In genomic region chr6:32852844-32853540, GRCh38 we compare ENCODE assay signal across 1 cellular context.
TF ChIP-seq lines count a peak whose summit lies in the region.

No MANE protein-coding gene starts in this region.

TF ChIP-seq in H1, 55 proteins besides CTCF, POLR2A, EP300 and RAD21:
- TF ChIP-seq KDM4A (IDR thresholded peaks at IDR 0.05; ENCODE audit: low read depth, low read length, severe bottlenecking) = peak; percentile 75
- no peak for TF ChIP-seq CBX5 (IDR thresholded peaks at IDR 0.05; ENCODE audit: low read depth, low read length)
- no peak for TF ChIP-seq SP1 (IDR thresholded peaks at IDR 0.05; ENCODE audit: low read depth, low read length)
- TF ChIP-seq EZH2 (IDR thresholded peaks at IDR 0.05; ENCODE audit: low read depth, low read length, severe bottlenecking) = peak; percentile 53
- TF ChIP-seq TAF1 (IDR thresholded peaks at IDR 0.05; ENCODE audit: low read depth, low read length) = 0 out of 2 replicates have a peak, but pooled peaks have one; percentile 1
- TF ChIP-seq SUZ12 (IDR thresholded peaks at IDR 0.05; ENCODE audit: low read length) = peak; percentile 63
